2 cellular contexts compared by ENCODE assay signal in genomic region chr12:25435431-25435830, GRCh38.
TF ChIP-seq lines count a peak whose summit lies in the region.

No MANE protein-coding gene starts in this region.

TF ChIP-seq in IMR-90, 13 proteins besides CTCF, POLR2A, EP300 and RAD21:
- TF ChIP-seq MAFK (IDR thresholded peaks at IDR 0.05; ENCODE audit: low read depth, low read length) (peak; percentile 47; the same call in 1 of the 2 replicates), FOS (IDR thresholded peaks at IDR 0.05; ENCODE audit: low read depth, low read length) (no peak)

TF ChIP-seq in K562, 482 proteins besides CTCF, POLR2A, EP300 and RAD21:
- peak; percentile 61 for TF ChIP-seq C11orf30 (IDR thresholded peaks at IDR 0.05; ENCODE audit: low read depth)
- TF ChIP-seq ZNF316 (IDR thresholded peaks at IDR 0.05) = peak; percentile 78
- no peak for TF ChIP-seq PTRF (tag; IDR thresholded peaks at IDR 0.05)
TF ChIP-seq in K562: peak in this region for 2.
